Comparison of ENCODE assay signal across 11 cellular contexts in the genomic region with DNA sequence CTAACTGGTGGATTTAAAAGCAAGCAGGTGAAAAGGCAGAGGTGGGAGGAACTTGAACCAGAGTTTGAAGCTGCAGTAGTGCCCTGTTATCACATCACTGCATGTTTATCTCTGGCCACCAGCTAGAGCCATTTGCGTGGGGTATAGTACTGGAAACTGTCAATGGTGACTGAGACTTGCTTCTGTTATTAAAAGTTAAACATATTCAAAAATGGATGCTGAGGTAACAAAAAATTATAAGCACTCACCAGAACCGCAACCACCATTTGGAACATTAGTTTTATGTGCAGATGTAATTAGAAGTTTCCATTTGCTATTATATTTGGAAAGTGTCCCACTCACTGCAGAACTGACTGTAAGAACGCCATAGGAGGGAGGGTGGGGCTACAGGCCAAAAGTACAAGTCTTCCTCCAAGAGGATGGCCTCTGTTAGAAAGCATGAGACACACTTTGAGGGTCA. TPM values are rescaled to one million over a fixed set of nuclear protein-coding genes. Genes with fewer than 3 reads are reported as not detected.
DNase-seq lines count a peak whose midpoint lies in the region; ATAC-seq and TF ChIP-seq lines count a peak whose summit lies in the region.
"Had no signal": no experiment of that assay in that cellular context is flagged by ENCODE, and none has a peak within 500 bp of the region (broad histone marks: within the 10 kb centered on the region; RNA-seq: fewer than 3 reads in every experiment).

No MANE protein-coding gene starts in this region.

- in situ Hi-C loops in brain microvascular endothelial cell (cut with HindIII; ENCODE audit: low pct_ligation_motif_present, low sequenced_read_pairs): no loop called here

- H3K27me3 ChIP-seq in brain microvascular endothelial cell (replicated peaks): no peaks in the 10 kb centered on the region

- no peaks in the 10 kb centered on the region for H3K27me3 Mint-ChIP-seq in natural killer cell (ENCODE audit: low read depth in 2 of 2)
- peaks cover 0 to 3% of the 10 kb centered on the region in 2 donors for H3K27me3 Mint-ChIP-seq in natural killer cell treated with Interleukin-12 subunit alpha and Interleukin-12 subunit beta and Interleukin-15 and Interleukin-18, amount 100 ng/mL, for 72 hours
- no peaks in the 10 kb centered on the region for H3K27me3 Mint-ChIP-seq in naive B cell

- POLR2A ChIA-PET in HEK293T (lab: Yijun Ruan, JAX): interaction anchor here (1.1 to 2.4 kb wide), 9 partner anchors 13 to 698 kb away, joined by 3 to 15 read pairs (median 5); partner anchors contain the start of genes C11orf91, FBXO3 and TCP11L1

- peaks cover 7% of the 10 kb centered on the region for H3K36me3 ChIP-seq in brain microvascular endothelial cell (replicated peaks)

- H3K4me3 Mint-ChIP-seq in natural killer cell (peak overlapping the region; percentile 89), naive B cell (peak overlapping the region in 6 of 8 donors; percentile 37 to 96 (median 87))
- H3K4me3 Mint-ChIP-seq in natural killer cell treated with Interleukin-12 subunit alpha and Interleukin-12 subunit beta and Interleukin-15 and Interleukin-18, amount 100 ng/mL, for 72 hours: no peak overlapping the region

- H3K4me1 Mint-ChIP-seq in natural killer cell (peaks cover 17 to 25% of the 10 kb centered on the region in 2 donors), naive B cell (peaks cover 21 to 35% (median 30%) of the 10 kb centered on the region in 3 donors)
- peaks cover 15 to 21% of the 10 kb centered on the region in 2 donors for H3K4me1 Mint-ChIP-seq in natural killer cell treated with Interleukin-12 subunit alpha and Interleukin-12 subunit beta and Interleukin-15 and Interleukin-18, amount 100 ng/mL, for 72 hours (ENCODE audit: low read depth in 2 of 2)

- no peak overlapping the region for H3K4me3 ChIP-seq in brain microvascular endothelial cell (ENCODE audit: low read depth, low read length)

- H3K9me3 Mint-ChIP-seq in natural killer cell: no peaks in the 10 kb centered on the region
- H3K9me3 Mint-ChIP-seq in natural killer cell treated with Interleukin-12 subunit alpha and Interleukin-12 subunit beta and Interleukin-15 and Interleukin-18, amount 100 ng/mL, for 72 hours: no peaks in the 10 kb centered on the region
- H3K9me3 Mint-ChIP-seq in naive B cell: no peaks in the 10 kb centered on the region
- H3K9me3 Mint-ChIP-seq: activated T-cell treated with anti-CD3 and anti-CD28 coated beads, Interleukin-2, amount 50 U/mL, for 4 hours had no signal

- H3K36me3 Mint-ChIP-seq in natural killer cell: no peaks in the 10 kb centered on the region
- H3K36me3 Mint-ChIP-seq in natural killer cell treated with Interleukin-12 subunit alpha and Interleukin-12 subunit beta and Interleukin-15 and Interleukin-18, amount 100 ng/mL, for 72 hours: no peaks in the 10 kb centered on the region
- H3K36me3 Mint-ChIP-seq in naive B cell: no peaks in the 10 kb centered on the region

- CTCF ChIA-PET in HEK293T (lab: Yijun Ruan, JAX): interaction anchor here (0.7 to 2.5 kb wide), 2 partner anchors 21 to 95 kb away, joined by 3 to 6 read pairs; no protein-coding TSS in a partner anchor

- intact Hi-C loops in natural killer cell (cut with micrococcal nuclease): loop anchor here (5.0 kb wide), 1 partner anchor 35 kb away; the partner anchor contains the start of gene FBXO3

- TF ChIP-seq CTCF in natural killer cell (IDR thresholded peaks at IDR 0.05) (no peak), brain microvascular endothelial cell (IDR thresholded peaks at IDR 0.05; ENCODE audit: low read depth, low read length, missing control alignments) (no peak)

- no peak for DNase-seq in natural killer cell
- DNase-seq in natural killer cell treated with Interleukin-12 subunit alpha and Interleukin-12 subunit beta and Interleukin-15 and Interleukin-18, amount 100 ng/mL, for 72 hours (ENCODE audit: low spot score): no peak
- DNase-seq in brain microvascular endothelial cell: no peak
- no peak for DNase-seq in naive B cell
- DNase-seq in NK-92 (lab: John Stamatoyannopoulos, UW; ENCODE audit: unreplicated experiment): no peak
- no peak for DNase-seq in HEK293T (ENCODE audit: extremely low spot score)
- DNase-seq: activated T-cell treated with anti-CD3 and anti-CD28 coated beads, Interleukin-2, amount 50 U/mL, for 4 hours; kidney glomerular epithelial cell had no signal

- peak overlapping the region; percentile 96 for H3K27ac ChIP-seq in brain microvascular endothelial cell
- H3K27ac ChIP-seq: HL-60 had no signal

- peak overlapping the region in 1 of 2 donors; percentile 85 for H3K27ac Mint-ChIP-seq in natural killer cell
- no peak overlapping the region for H3K27ac Mint-ChIP-seq in natural killer cell treated with Interleukin-12 subunit alpha and Interleukin-12 subunit beta and Interleukin-15 and Interleukin-18, amount 100 ng/mL, for 72 hours
- peak overlapping the region; percentile 8 to 90 (median 86) for H3K27ac Mint-ChIP-seq in naive B cell

- ATAC-seq in natural killer cell (no peak), naive B cell (ENCODE audit: low read depth in 2 of 2) (no peak), GM21367 (IDR thresholded peaks at IDR 0.05; ENCODE audit: unreplicated experiment) (no peak), HG02623 (IDR thresholded peaks at IDR 0.05; ENCODE audit: unreplicated experiment) (no peak)
- ATAC-seq in natural killer cell treated with Interleukin-12 subunit alpha and Interleukin-12 subunit beta and Interleukin-15 and Interleukin-18, amount 100 ng/mL, for 72 hours: no peak
- ATAC-seq: activated T-cell treated with anti-CD3 and anti-CD28 coated beads, Interleukin-2, amount 50 U/mL, for 4 hours had no signal

TF ChIP-seq in HEK293T, 16 proteins besides CTCF, POLR2A, EP300 and RAD21:
- TF ChIP-seq LEF1 (IDR thresholded peaks at IDR 0.05; ENCODE audit: borderline replicate concordance): no peak
- no peak for TF ChIP-seq ARNT (IDR thresholded peaks at IDR 0.05)
- TF ChIP-seq SP1 (IDR thresholded peaks at IDR 0.05): no peak
- TF ChIP-seq ZNF384 (IDR thresholded peaks at IDR 0.05): no peak
- TF ChIP-seq, protein P1, sequence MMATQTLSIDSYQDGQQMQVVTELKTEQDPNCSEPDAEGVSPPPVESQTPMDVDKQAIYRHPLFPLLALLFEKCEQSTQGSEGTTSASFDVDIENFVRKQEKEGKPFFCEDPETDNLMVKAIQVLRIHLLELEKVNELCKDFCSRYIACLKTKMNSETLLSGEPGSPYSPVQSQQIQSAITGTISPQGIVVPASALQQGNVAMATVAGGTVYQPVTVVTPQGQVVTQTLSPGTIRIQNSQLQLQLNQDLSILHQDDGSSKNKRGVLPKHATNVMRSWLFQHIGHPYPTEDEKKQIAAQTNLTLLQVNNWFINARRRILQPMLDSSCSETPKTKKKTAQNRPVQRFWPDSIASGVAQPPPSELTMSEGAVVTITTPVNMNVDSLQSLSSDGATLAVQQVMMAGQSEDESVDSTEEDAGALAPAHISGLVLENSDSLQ (IDR thresholded peaks at IDR 0.05): no peak
- no peak for TF ChIP-seq CTBP1 (IDR thresholded peaks at IDR 0.05; ENCODE audit: borderline replicate concordance)
- no peak for TF ChIP-seq NFRKB (IDR thresholded peaks at IDR 0.05)
- TF ChIP-seq SUZ12 (IDR thresholded peaks at IDR 0.05): no peak
- TF ChIP-seq FOXA1 (IDR thresholded peaks at IDR 0.05): no peak
- no peak for TF ChIP-seq TARDBP (IDR thresholded peaks at IDR 0.05)
- TF ChIP-seq L3MBTL2 (conservative IDR thresholded peaks at IDR 0.05): no peak
- TF ChIP-seq BHLHE40 (IDR thresholded peaks at IDR 0.05; ENCODE audit: borderline replicate concordance): no peak
- TF ChIP-seq FOXK2 (IDR thresholded peaks at IDR 0.05): no peak
- TF ChIP-seq FOXM1 (IDR thresholded peaks at IDR 0.05; ENCODE audit: borderline replicate concordance): no peak
- no peak for TF ChIP-seq ELF4 (IDR thresholded peaks at IDR 0.05)
- no peak for TF ChIP-seq HDGF (IDR thresholded peaks at IDR 0.05; ENCODE audit: borderline replicate concordance)

RNA-seq across cellular contexts. Expression of gene CD59, which starts 1.2 kb away (rescaled TPM):
- 10 to 100 TPM; 25.0 to 29.4 (median 26.4) TPM for total RNA-seq in natural killer cell
- total RNA-seq in natural killer cell treated with Interleukin-12 subunit alpha and Interleukin-12 subunit beta and Interleukin-15 and Interleukin-18, amount 100 ng/mL, for 72 hours: 10 to 100 TPM; 15.5 to 23.2 TPM
- 10 to 100 TPM; 28.0 to 54.2 (median 39.9) TPM for polyA plus RNA-seq in naive B cell (ENCODE audit: low read depth in 6 of 6)

RNA-seq across cellular contexts. Expression of gene C11orf91, which starts 36.8 kb away (rescaled TPM):
- total RNA-seq in natural killer cell: not detected
- not detected for total RNA-seq in natural killer cell treated with Interleukin-12 subunit alpha and Interleukin-12 subunit beta and Interleukin-15 and Interleukin-18, amount 100 ng/mL, for 72 hours
- not detected for polyA plus RNA-seq in naive B cell (ENCODE audit: low read depth in 6 of 6)
- total RNA-seq: activated T-cell treated with anti-CD3 and anti-CD28 coated beads, Interleukin-2, amount 50 U/mL, for 4 hours had no signal

RNA-seq across cellular contexts. Expression of gene FBXO3, which starts 36.9 kb away (rescaled TPM):
- total RNA-seq in natural killer cell: 10 to 100 TPM; 54.9 to 64.7 (median 56.2) TPM
- total RNA-seq in natural killer cell treated with Interleukin-12 subunit alpha and Interleukin-12 subunit beta and Interleukin-15 and Interleukin-18, amount 100 ng/mL, for 72 hours: 10 to 100 TPM; 20.8 to 25.1 TPM
- polyA plus RNA-seq in naive B cell (ENCODE audit: low read depth in 6 of 6): 10 to 100 TPM; 19.5 to 32.7 (median 28.6) TPM

Comparison
In these comparisons a context has a peak if more than half of its experiments do, and no peak if none do; other contexts are left out.
1. H3K27ac Mint-ChIP-seq: peak in naive B cell (6 of 6); none in natural killer cell treated with Interleukin-12 subunit alpha and Interleukin-12 subunit beta and Interleukin-15 and Interleukin-18, amount 100 ng/mL, for 72 hours (0 of 2).